In the genomic region with DNA sequence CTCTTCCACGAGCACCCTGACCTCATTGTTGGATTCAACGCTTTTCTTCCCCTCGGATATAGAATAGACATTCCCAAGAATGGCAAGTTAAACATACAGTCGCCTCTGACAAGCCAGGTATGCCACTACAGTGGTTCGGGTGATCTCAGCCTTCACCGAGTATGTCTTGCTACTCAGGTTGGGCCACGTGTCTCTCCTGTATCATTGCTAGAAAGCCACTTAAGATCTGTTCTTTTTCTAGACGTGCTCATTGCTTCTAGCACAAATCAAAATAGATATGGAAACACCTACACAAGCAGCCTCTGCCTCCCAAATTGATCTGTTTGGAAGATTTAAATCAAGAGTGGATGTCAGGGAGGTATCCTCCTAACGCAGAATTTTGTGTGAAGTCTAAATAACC, we compare ENCODE assay signal across 21 cellular contexts. TPM values are rescaled to one million over a fixed set of nuclear protein-coding genes. Genes with fewer than 3 reads are reported as not detected.
DNase-seq lines count a peak whose midpoint lies in the region; ATAC-seq and TF ChIP-seq lines count a peak whose summit lies in the region.
"Had no signal": no experiment of that assay in that cellular context is flagged by ENCODE, and none has a peak within 500 bp of the region (broad histone marks: within the 10 kb centered on the region; RNA-seq: fewer than 3 reads in every experiment).

No MANE protein-coding gene starts in this region.

- no peaks in the 10 kb centered on the region for H3F3A ChIP-seq in Loucy (ENCODE audit: low read depth)

- H3K27me3 Mint-ChIP-seq in activated T-cell treated with anti-CD3 and anti-CD28 coated beads, Interleukin-2, amount 50 U/mL, for 4 hours (ENCODE audit: low read depth) = peaks cover 7% of the 10 kb centered on the region
- peaks cover 6% of the 10 kb centered on the region for H3K27me3 Mint-ChIP-seq in endothelial cell (ENCODE audit: unreplicated experiment)
- H3K27me3 Mint-ChIP-seq in progenitor cell of endocrine pancreas = peaks cover 10% of the 10 kb centered on the region

- H3K4me3 Mint-ChIP-seq in activated T-cell treated with anti-CD3 and anti-CD28 coated beads, Interleukin-2, amount 50 U/mL, for 4 hours = peak overlapping the region; percentile 1
- H3K4me3 Mint-ChIP-seq in endothelial cell (ENCODE audit: unreplicated experiment) (peak overlapping the region; percentile 26), progenitor cell of endocrine pancreas (ENCODE audit: low read depth) (peak overlapping the region; percentile 52)

- peaks cover 21% of the 10 kb centered on the region for H3K36me3 Mint-ChIP-seq in activated T-cell treated with anti-CD3 and anti-CD28 coated beads, Interleukin-2, amount 50 U/mL, for 4 hours (ENCODE audit: insufficient read depth)
- peaks cover 25% of the 10 kb centered on the region for H3K36me3 Mint-ChIP-seq in endothelial cell (ENCODE audit: low read depth, unreplicated experiment)
- H3K36me3 Mint-ChIP-seq in progenitor cell of endocrine pancreas (ENCODE audit: insufficient read depth) = peaks cover 18% of the 10 kb centered on the region

- H3K9ac ChIP-seq in Loucy (ENCODE audit: low read depth, low read length, poor library complexity, severe bottlenecking) = no peak overlapping the region

- H3K27ac Mint-ChIP-seq in endothelial cell (ENCODE audit: unreplicated experiment) (no peak overlapping the region), progenitor cell of endocrine pancreas (no peak overlapping the region)
- H3K27ac Mint-ChIP-seq: activated naive CD8-positive, alpha-beta T cell treated with anti-CD3 and anti-CD28 coated beads, Interleukin-2, amount 10 ng/mL, durations not matched to agents 7 days and 5 days; endodermal cell had no signal

- H3K9me3 Mint-ChIP-seq in activated T-cell treated with anti-CD3 and anti-CD28 coated beads, Interleukin-2, amount 50 U/mL, for 4 hours = no peaks in the 10 kb centered on the region
- no peaks in the 10 kb centered on the region for H3K9me3 Mint-ChIP-seq in endothelial cell (ENCODE audit: unreplicated experiment)
- peaks cover 4% of the 10 kb centered on the region for H3K9me3 Mint-ChIP-seq in progenitor cell of endocrine pancreas (ENCODE audit: low read depth)

- TF ChIP-seq CTCF in Loucy (conservative IDR thresholded peaks at IDR 0.05; ENCODE audit: low read length) (no peak), endothelial cell (IDR thresholded peaks at IDR 0.05; ENCODE audit: unreplicated experiment) (no peak), progenitor cell of endocrine pancreas (IDR thresholded peaks at IDR 0.05; ENCODE audit: unreplicated experiment) (no peak), foreskin fibroblast (IDR thresholded peaks at IDR 0.05; ENCODE audit: low read depth, low read length) (no peak)

- H3K4me1 ChIP-seq in Loucy (ENCODE audit: insufficient read depth, low read length, poor library complexity, severe bottlenecking) = peaks cover 17% of the 10 kb centered on the region

- no peak overlapping the region for H2AFZ ChIP-seq in Loucy (ENCODE audit: low read length)

- no peaks in the 10 kb centered on the region for H3K9me2 ChIP-seq in Loucy (replicated peaks; ENCODE audit: low read depth, low read length)

- no peak for ATAC-seq in activated T-cell treated with anti-CD3 and anti-CD28 coated beads, Interleukin-2, amount 50 U/mL, for 4 hours
- no peak for ATAC-seq in sciatic nerve
- ATAC-seq in HG02798 (IDR thresholded peaks at IDR 0.05; ENCODE audit: poor library complexity, unreplicated experiment) = no peak
- ATAC-seq: HepG2, left cardiac atrium, right cardiac atrium had no signal

- H3K4me3 ChIP-seq in Loucy (ENCODE audit: low read length, poor library complexity, severe bottlenecking) = no peak overlapping the region
- no peak overlapping the region for H3K4me3 ChIP-seq in foreskin fibroblast (ENCODE audit: low read depth in 1 of 2, low read length in 2 of 2)
- H3K4me3 ChIP-seq: coronary artery, thoracic aorta had no signal

- peaks cover 21% of the 10 kb centered on the region for H3K79me2 ChIP-seq in Loucy (ENCODE audit: insufficient read depth, low read length)

- peaks cover 7% of the 10 kb centered on the region; the same call in 1 of the 2 replicates for H3K36me3 ChIP-seq in Loucy (ENCODE audit: insufficient read depth, low read length)

- intact Hi-C loops in sciatic nerve (cut with DNase I) = no loop called here

- H3K9me3 ChIP-seq in Loucy (ENCODE audit: insufficient read depth, low read depth, low read length) = no peaks in the 10 kb centered on the region
- H3K9me3 ChIP-seq: thoracic aorta had no signal

- H3K4me1 Mint-ChIP-seq in activated T-cell treated with anti-CD3 and anti-CD28 coated beads, Interleukin-2, amount 50 U/mL, for 4 hours (ENCODE audit: low read depth) = peaks cover 26% of the 10 kb centered on the region
- H3K4me1 Mint-ChIP-seq in endothelial cell (ENCODE audit: unreplicated experiment) (peaks cover 27% of the 10 kb centered on the region), progenitor cell of endocrine pancreas (ENCODE audit: low read depth) (peaks cover 8% of the 10 kb centered on the region)

- no peak for DNase-seq in activated T-cell treated with anti-CD3 and anti-CD28 coated beads, Interleukin-2, amount 50 U/mL, for 4 hours
- DNase-seq in activated T-cell treated with anti-CD3 and anti-CD28 coated beads, Interleukin-2, amount 50 U/mL, for 48 hours = no peak
- DNase-seq in endothelial cell (ENCODE audit: low spot score) = no peak
- no peak for DNase-seq in progenitor cell of endocrine pancreas (ENCODE audit: low spot score, unreplicated experiment)
- DNase-seq in sciatic nerve (ENCODE audit: low spot score) = no peak
- DNase-seq in foreskin fibroblast = no peak
- DNase-seq: activated naive CD8-positive, alpha-beta T cell treated with anti-CD3 and anti-CD28 coated beads, Interleukin-2, amount 10 ng/mL, durations not matched to agents 7 days and 5 days; brain microvascular endothelial cell; DMS153; endodermal cell; left cardiac atrium; NCI-H1436; NCI-H524; right cardiac atrium; RPMI8226 had no signal

- H4K20me1 ChIP-seq in Loucy (ENCODE audit: insufficient read depth, low read length, poor library complexity, severe bottlenecking) = no peaks in the 10 kb centered on the region

- no peaks in the 10 kb centered on the region for H3K27me3 ChIP-seq in Loucy (ENCODE audit: insufficient read depth, low read length, poor library complexity, severe bottlenecking)
- H3K27me3 ChIP-seq: brain microvascular endothelial cell had no signal

- peak overlapping the region; percentile 97 for H3K4me2 ChIP-seq in Loucy (ENCODE audit: low read depth, low read length, poor library complexity, severe bottlenecking)

RNA-seq across cellular contexts. Expression of gene SIN3B, which starts 2.3 kb away (rescaled TPM):
- total RNA-seq in activated T-cell treated with anti-CD3 and anti-CD28 coated beads, Interleukin-2, amount 50 U/mL, for 4 hours = 10 to 100 TPM; 40.7 to 43.7 (median 41.2) TPM
- total RNA-seq in endothelial cell (ENCODE audit: unreplicated experiment) (84.8 TPM), progenitor cell of endocrine pancreas (89.6 and 94.2 TPM in 2 replicates), sciatic nerve (84.8 TPM)

RNA-seq across cellular contexts. Expression of gene F2RL3, which starts 57.3 kb away (rescaled TPM):
- under 1 TPM; 0.05 to 0.24 (median 0.08) TPM for total RNA-seq in activated T-cell treated with anti-CD3 and anti-CD28 coated beads, Interleukin-2, amount 50 U/mL, for 4 hours
- 0.92 TPM for total RNA-seq in endothelial cell (ENCODE audit: unreplicated experiment)
- not detected in 2 replicates for total RNA-seq in progenitor cell of endocrine pancreas
- 2.5 TPM for total RNA-seq in sciatic nerve
- total RNA-seq: endodermal cell, HepG2, M059J had no signal

Comparison
In these comparisons a context has a peak if more than half of its experiments do, and no peak if none do; other contexts are left out.
1. H3K4me3 Mint-ChIP-seq: peak in every context shown above with its lines; median percentile 52 in progenitor cell of endocrine pancreas; 26 in endothelial cell; 1 in activated T-cell treated with anti-CD3 and anti-CD28 coated beads, Interleukin-2, amount 50 U/mL, for 4 hours.